ENCODE assay signal across 22 cellular contexts in genomic region chr1:245869847-245870246, GRCh38.
A peak's percentile ranks its signal among the peaks of the same experiment; 100 is the strongest.
DNase-seq lines count a peak whose midpoint lies in the region; ATAC-seq, FAIRE-seq and TF ChIP-seq lines count a peak whose summit lies in the region.
"Had no signal": no experiment of that assay in that cellular context is flagged by ENCODE, and none has a peak within 500 bp of the region (broad histone marks: within the 10 kb centered on the region; RNA-seq: fewer than 3 reads in every experiment).

No MANE protein-coding gene starts in this region.

- ATAC-seq in PC-3 (no peak), HepG2 (no peak), HG02840 (IDR thresholded peaks at IDR 0.05; ENCODE audit: low FRiP score, unreplicated experiment) (no peak)
- ATAC-seq in activated CD4-positive, CD25-positive, alpha-beta regulatory T cell treated with anti-CD3 and anti-CD28 coated beads, Interleukin-2, amount 50 U/mL, for 24 hours, result no peak

- no peak for TF ChIP-seq CTCF in MCF 10A (IDR thresholded peaks at IDR 0.05; ENCODE audit: unreplicated experiment)
- no peak for TF ChIP-seq CTCF in PC-3 (conservative IDR thresholded peaks at IDR 0.05; ENCODE audit: low read depth, low read length)
- TF ChIP-seq CTCF in nephron (IDR thresholded peaks at IDR 0.05; ENCODE audit: unreplicated experiment in 3 of 3), result no peak
- no peak for TF ChIP-seq CTCF in HepG2 (CRISPR knock-in tag; IDR thresholded peaks at IDR 0.05)

- no peak for FAIRE-seq in HepG2 (lab: Jason Lieb, UNC)
- FAIRE-seq: A204.1 had no signal

- POLR2A ChIA-PET in MCF 10A (lab: Yijun Ruan, JAX) (no interaction called here), PC-3 (lab: Charles Lee; ENCODE audit: unreplicated experiment) (no interaction called here), HepG2 (lab: Yijun Ruan, JAX) (no interaction called here)

- H2AFZ ChIP-seq in PC-3 (ENCODE audit: low read length), result no peak overlapping the region
- no peak overlapping the region for H2AFZ ChIP-seq in HepG2 (ENCODE audit: low read length)

- WGBS in HepG2 (ENCODE audit: low lambda C conversion rate), result 95% methylated on average over 7 of the region's 7 CpGs

- no peak for TF ChIP-seq RAD21 in HepG2 (CRISPR knock-in tag; IDR thresholded peaks at IDR 0.05)

- H3K4me2 ChIP-seq in PC-3 (ENCODE audit: low read length), result no peak overlapping the region
- no peak overlapping the region for H3K4me2 ChIP-seq in HepG2 (ENCODE audit: low read depth, low read length)

- H3K27ac ChIP-seq in PC-3 (ENCODE audit: low read length) (no peak overlapping the region), HepG2 (ENCODE audit: extremely low read length, insufficient read depth, low read length) (no peak overlapping the region)
- H3K27ac ChIP-seq: HL-60 had no signal

- H3K27me3 ChIP-seq in PC-3 (ENCODE audit: low read length) (no peaks in the 10 kb centered on the region), HepG2 (ENCODE audit: control insufficient read depth in 1 of 2, insufficient read depth in 2 of 2, low read length in 2 of 2) (no peaks in the 10 kb centered on the region)
- H3K27me3 ChIP-seq: BE2C, MG63 had no signal

- no peaks in the 10 kb centered on the region for H3K9me3 ChIP-seq in PC-3 (ENCODE audit: low read length)
- H3K9me3 ChIP-seq in HepG2 (ENCODE audit: low read length), result no peaks in the 10 kb centered on the region
- H3K9me3 ChIP-seq: BE2C, MG63 had no signal

- H3K9me2 ChIP-seq in PC-3 (replicated peaks; ENCODE audit: low read length), result no peaks in the 10 kb centered on the region

- DNase-seq in T47D (ENCODE audit: low read depth in 1 of 2, low spot score in 1 of 2) (peak; percentile 37 to 66), MCF 10A (ENCODE audit: unreplicated experiment) (no peak), PC-3 (peak; percentile 34), HepG2 (ENCODE audit: low spot score) (no peak)
- DNase-seq: BE2C; CD4-positive, alpha-beta memory T cell; DMS53; H7; Karpas-422; MG63; NCI-H1048; NCI-H1694; NCI-H2081 treated with DMSO at 0.1 percent for 48 hours; NCI-H524; RPMI8226; SHP77 treated with DMSO at 0.1 percent for 48 hours had no signal

- H3K4me3 Mint-ChIP-seq in MCF 10A (ENCODE audit: unreplicated experiment) (no peak overlapping the region), nephron (no peak overlapping the region)
- H3K4me3 Mint-ChIP-seq: CD4-positive, alpha-beta memory T cell; IgD-negative memory B cell had no signal

- H3K27me3 Mint-ChIP-seq in MCF 10A (ENCODE audit: insufficient read depth, unreplicated experiment) (no peaks in the 10 kb centered on the region), nephron (ENCODE audit: low read depth) (peaks cover 9% of the 10 kb centered on the region)
- H3K27me3 Mint-ChIP-seq: CD4-positive, alpha-beta memory T cell; IgD-negative memory B cell had no signal

- H3K9ac ChIP-seq in PC-3 (ENCODE audit: low read length) (no peak overlapping the region), HepG2 (ENCODE audit: insufficient read depth, low read depth, low read length) (no peak overlapping the region)

- H3F3A ChIP-seq in PC-3 (ENCODE audit: low read length, unreplicated experiment), result no peaks in the 10 kb centered on the region

- H3K27ac Mint-ChIP-seq in MCF 10A (ENCODE audit: low read depth, unreplicated experiment) (no peak overlapping the region), nephron (peak overlapping the region; percentile 4 to 61 (median 60))
- H3K27ac Mint-ChIP-seq: CD4-positive, alpha-beta memory T cell; IgD-negative memory B cell had no signal

- CTCF ChIA-PET in MCF 10A (lab: Yijun Ruan, JAX), result interaction anchor here (1.0 to 3.3 kb wide), 6 partner anchors 9 to 713 kb away, joined by 3 to 17 read pairs (median 5); no protein-coding TSS in a partner anchor
- CTCF ChIA-PET in PC-3 (lab: Charles Lee), result no interaction called here
- CTCF ChIA-PET in HepG2 (lab: Yijun Ruan, JAX; ENCODE audit: low intra/inter-chr PET ratio, low total read pairs), result no interaction called here

- H4K20me1 ChIP-seq in PC-3 (ENCODE audit: low read length) (no peaks in the 10 kb centered on the region), HepG2 (ENCODE audit: insufficient read depth, low read length) (no peaks in the 10 kb centered on the region)

- no peaks in the 10 kb centered on the region for H3K79me2 ChIP-seq in PC-3 (ENCODE audit: low read length)
- H3K79me2 ChIP-seq in HepG2 (ENCODE audit: insufficient read depth, low read length), result no peaks in the 10 kb centered on the region

- TF ChIP-seq POLR2A in HepG2 (IDR thresholded peaks at IDR 0.05; ENCODE audit: insufficient read depth in 1 of 2, low read depth in 2 of 2, low read length in 2 of 2), result no peak

- no peaks in the 10 kb centered on the region for H3K36me3 ChIP-seq in PC-3 (ENCODE audit: low read depth, low read length)
- no peaks in the 10 kb centered on the region for H3K36me3 ChIP-seq in HepG2 (replicated peaks in 1 of 2; ENCODE audit: control insufficient read depth in 1 of 2, insufficient read depth in 2 of 2, low read length in 2 of 2)
- H3K36me3 ChIP-seq: MG63 had no signal

- BruUV-seq in MCF 10A (replicated peaks; lab: Mats Ljungman, UMichigan), result no TSS peak
- BruUV-seq in PC-3 (replicated peaks; lab: Mats Ljungman, UMichigan), result no TSS peak
- BruUV-seq in HepG2 (replicated peaks; lab: Mats Ljungman, UMichigan), result no TSS peak

- H3K9me3 Mint-ChIP-seq in MCF 10A (ENCODE audit: unreplicated experiment) (no peaks in the 10 kb centered on the region), nephron (no peaks in the 10 kb centered on the region)
- H3K9me3 Mint-ChIP-seq: CD4-positive, alpha-beta memory T cell; IgD-negative memory B cell had no signal

- H3K4me3 ChIP-seq in PC-3 (ENCODE audit: low read length), result no peak overlapping the region
- no peak overlapping the region for H3K4me3 ChIP-seq in HepG2 (replicated peaks in 1 of 3; ENCODE audit: insufficient read depth in 1 of 3, low read depth in 2 of 3, low read length in 3 of 3)
- H3K4me3 ChIP-seq: MG63 had no signal

- in situ Hi-C loops in T47D (cut with HindIII; ENCODE audit: low pct_unique_long_range_greater_than_20kb, low sequenced_read_pairs), result no loop called here
- in situ Hi-C loops in HepG2 (cut with HindIII; ENCODE audit: extremely low pct_ligation_motif_present, low pct_unique_long_range_greater_than_20kb), result no loop called here

- H3K4me1 Mint-ChIP-seq in MCF 10A (ENCODE audit: insufficient read depth, unreplicated experiment) (peaks cover 2% of the 10 kb centered on the region), nephron (peaks cover 38% of the 10 kb centered on the region)

- intact Hi-C loops in MCF 10A (cut with micrococcal nuclease), result no loop called here
- intact Hi-C loops in PC-3 (cut with micrococcal nuclease), result no loop called here
- intact Hi-C loops in HepG2 (cut with micrococcal nuclease; ENCODE audit: unreplicated experiment), result no loop called here

- TF ChIP-seq EP300 in HepG2 (IDR thresholded peaks at IDR 0.05; ENCODE audit: low read depth in 2 of 2, low read length in 2 of 2), result no peak
- no peak for TF ChIP-seq EP300 in HepG2 (CRISPR knock-in tag; IDR thresholded peaks at IDR 0.05; ENCODE audit: borderline replicate concordance)

- H3K36me3 Mint-ChIP-seq in MCF 10A (ENCODE audit: insufficient read depth, unreplicated experiment), result no peaks in the 10 kb centered on the region
- H3K36me3 Mint-ChIP-seq in nephron (ENCODE audit: low read depth), result no peaks in the 10 kb centered on the region

- H3K4me1 ChIP-seq in PC-3 (ENCODE audit: insufficient read depth, low read length) (no peaks in the 10 kb centered on the region), HepG2 (ENCODE audit: insufficient read depth, low read length) (no peaks in the 10 kb centered on the region)

TF ChIP-seq in HepG2, 621 proteins besides CTCF, POLR2A, EP300 and RAD21 (continues in another document):
- TF ChIP-seq YY1 (IDR thresholded peaks at IDR 0.05; ENCODE audit: insufficient read depth, insufficient replicate concordance, low read depth, low read length) (no peak), HOXA9 (CRISPR knock-in tag; IDR thresholded peaks at IDR 0.05; ENCODE audit: borderline replicate concordance) (no peak), JDP2 (CRISPR knock-in tag; IDR thresholded peaks at IDR 0.05; ENCODE audit: borderline replicate concordance) (no peak), ZNF234 (CRISPR knock-in tag; conservative IDR thresholded peaks at IDR 0.05) (no peak), NR2F6 (IDR thresholded peaks at IDR 0.05) (no peak), NR2F6 (CRISPR knock-in tag; IDR thresholded peaks at IDR 0.05) (no peak), ZNF766 (CRISPR knock-in tag; IDR thresholded peaks at IDR 0.05; ENCODE audit: borderline replicate concordance) (no peak), ZBTB39 (CRISPR knock-in tag; IDR thresholded peaks at IDR 0.05) (no peak), REPIN1 (CRISPR knock-in tag; IDR thresholded peaks at IDR 0.05; ENCODE audit: borderline replicate concordance, low read depth) (no peak), TAF1 (CRISPR knock-in tag; IDR thresholded peaks at IDR 0.05) (no peak), ZNF740 (CRISPR knock-in tag; IDR thresholded peaks at IDR 0.05) (no peak), ZNF484 (CRISPR knock-in tag; IDR thresholded peaks at IDR 0.05; ENCODE audit: borderline replicate concordance, low read depth) (no peak), ZFP82 (CRISPR knock-in tag; IDR thresholded peaks at IDR 0.05; ENCODE audit: borderline replicate concordance) (no peak), MYC (CRISPR knock-in tag; IDR thresholded peaks at IDR 0.05; ENCODE audit: borderline replicate concordance) (no peak)

Comparison
In these comparisons a context has a peak if more than half of its experiments do, and no peak if none do; other contexts are left out.
1. DNase-seq: peak in T47D (2 of 2) and PC-3 (single experiment); none in MCF 10A (single experiment) and HepG2 (single experiment).